ENCODE assay signal across 1 cellular context in genomic region chr17:67365762-67366192, GRCh38.
TF ChIP-seq lines count a peak whose summit lies in the region.

No MANE protein-coding gene starts in this region.

TF ChIP-seq in K562, 482 proteins besides CTCF, POLR2A, EP300 and RAD21 (continued from another document and continues in another):
- TF ChIP-seq, protein P1, sequence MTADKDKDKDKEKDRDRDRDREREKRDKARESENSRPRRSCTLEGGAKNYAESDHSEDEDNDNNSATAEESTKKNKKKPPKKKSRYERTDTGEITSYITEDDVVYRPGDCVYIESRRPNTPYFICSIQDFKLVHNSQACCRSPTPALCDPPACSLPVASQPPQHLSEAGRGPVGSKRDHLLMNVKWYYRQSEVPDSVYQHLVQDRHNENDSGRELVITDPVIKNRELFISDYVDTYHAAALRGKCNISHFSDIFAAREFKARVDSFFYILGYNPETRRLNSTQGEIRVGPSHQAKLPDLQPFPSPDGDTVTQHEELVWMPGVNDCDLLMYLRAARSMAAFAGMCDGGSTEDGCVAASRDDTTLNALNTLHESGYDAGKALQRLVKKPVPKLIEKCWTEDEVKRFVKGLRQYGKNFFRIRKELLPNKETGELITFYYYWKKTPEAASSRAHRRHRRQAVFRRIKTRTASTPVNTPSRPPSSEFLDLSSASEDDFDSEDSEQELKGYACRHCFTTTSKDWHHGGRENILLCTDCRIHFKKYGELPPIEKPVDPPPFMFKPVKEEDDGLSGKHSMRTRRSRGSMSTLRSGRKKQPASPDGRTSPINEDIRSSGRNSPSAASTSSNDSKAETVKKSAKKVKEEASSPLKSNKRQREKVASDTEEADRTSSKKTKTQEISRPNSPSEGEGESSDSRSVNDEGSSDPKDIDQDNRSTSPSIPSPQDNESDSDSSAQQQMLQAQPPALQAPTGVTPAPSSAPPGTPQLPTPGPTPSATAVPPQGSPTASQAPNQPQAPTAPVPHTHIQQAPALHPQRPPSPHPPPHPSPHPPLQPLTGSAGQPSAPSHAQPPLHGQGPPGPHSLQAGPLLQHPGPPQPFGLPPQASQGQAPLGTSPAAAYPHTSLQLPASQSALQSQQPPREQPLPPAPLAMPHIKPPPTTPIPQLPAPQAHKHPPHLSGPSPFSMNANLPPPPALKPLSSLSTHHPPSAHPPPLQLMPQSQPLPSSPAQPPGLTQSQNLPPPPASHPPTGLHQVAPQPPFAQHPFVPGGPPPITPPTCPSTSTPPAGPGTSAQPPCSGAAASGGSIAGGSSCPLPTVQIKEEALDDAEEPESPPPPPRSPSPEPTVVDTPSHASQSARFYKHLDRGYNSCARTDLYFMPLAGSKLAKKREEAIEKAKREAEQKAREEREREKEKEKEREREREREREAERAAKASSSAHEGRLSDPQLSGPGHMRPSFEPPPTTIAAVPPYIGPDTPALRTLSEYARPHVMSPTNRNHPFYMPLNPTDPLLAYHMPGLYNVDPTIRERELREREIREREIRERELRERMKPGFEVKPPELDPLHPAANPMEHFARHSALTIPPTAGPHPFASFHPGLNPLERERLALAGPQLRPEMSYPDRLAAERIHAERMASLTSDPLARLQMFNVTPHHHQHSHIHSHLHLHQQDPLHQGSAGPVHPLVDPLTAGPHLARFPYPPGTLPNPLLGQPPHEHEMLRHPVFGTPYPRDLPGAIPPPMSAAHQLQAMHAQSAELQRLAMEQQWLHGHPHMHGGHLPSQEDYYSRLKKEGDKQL (CRISPR knock-in tag; IDR thresholded peaks at IDR 0.05; ENCODE audit: borderline replicate concordance), result no peak
- peak; percentile 8; the same call in 1 of the 2 replicates for TF ChIP-seq JUND (IDR thresholded peaks at IDR 0.05; ENCODE audit: borderline replicate concordance, low read depth, low read length)
- TF ChIP-seq JUND (tag; IDR thresholded peaks at IDR 0.05; ENCODE audit: borderline replicate concordance, low read depth, low read length), result no peak
- no peak for TF ChIP-seq MNT (conservative IDR thresholded peaks at IDR 0.05)
- no peak for TF ChIP-seq PPARD (CRISPR knock-in tag; IDR thresholded peaks at IDR 0.05)
- TF ChIP-seq ZNF3 (CRISPR knock-in tag; IDR thresholded peaks at IDR 0.05), result no peak
- TF ChIP-seq PML (IDR thresholded peaks at IDR 0.05; ENCODE audit: low read length), result 0 out of 2 replicates have a peak, but pooled peaks have one; percentile 8
- TF ChIP-seq ZNF444 (CRISPR knock-in tag; IDR thresholded peaks at IDR 0.05), result no peak
- TF ChIP-seq NFIC (IDR thresholded peaks at IDR 0.05), result peak; percentile 30
- TF ChIP-seq TSC22D4 (tag; IDR thresholded peaks at IDR 0.05), result no peak
- 0 out of 2 replicates have a peak, but pooled peaks have one; percentile 28 for TF ChIP-seq EHMT2 (IDR thresholded peaks at IDR 0.05)
- no peak for TF ChIP-seq TFAP4 (CRISPR knock-in tag; IDR thresholded peaks at IDR 0.05; ENCODE audit: borderline replicate concordance)
- TF ChIP-seq XRCC3 (IDR thresholded peaks at IDR 0.05), result no peak
- no peak for TF ChIP-seq ZNF165 (CRISPR knock-in tag; IDR thresholded peaks at IDR 0.05; ENCODE audit: borderline replicate concordance)
- TF ChIP-seq ZNF316 (IDR thresholded peaks at IDR 0.05), result peak; percentile 72
- TF ChIP-seq PRMT5 (CRISPR knock-in tag; IDR thresholded peaks at IDR 0.05), result 0 out of 2 replicates have a peak, but pooled peaks have one; percentile 13
- no peak for TF ChIP-seq IRF1 (CRISPR knock-in tag; IDR thresholded peaks at IDR 0.05; ENCODE audit: borderline replicate concordance)
- TF ChIP-seq ARNT (IDR thresholded peaks at IDR 0.05), result peak in 1 of 2 experiments; percentile 46; a peak in 2 of 4 replicates
- peak in 1 of 2 experiments; percentile 8; a peak in 1 of 4 replicates for TF ChIP-seq HDAC1 (IDR thresholded peaks at IDR 0.05)
- no peak for TF ChIP-seq ZNF79 (CRISPR knock-in tag; IDR thresholded peaks at IDR 0.05; ENCODE audit: low read depth)
- 0 out of 2 replicates have a peak, but pooled peaks have one; percentile 1 for TF ChIP-seq STAT5A (IDR thresholded peaks at IDR 0.05; ENCODE audit: borderline replicate concordance, low read length)
- TF ChIP-seq MAFF (IDR thresholded peaks at IDR 0.05; ENCODE audit: low read length), result peak; percentile 27; the same call in 1 of the 2 replicates
- TF ChIP-seq ZNF175 (CRISPR knock-in tag; IDR thresholded peaks at IDR 0.05; ENCODE audit: low read depth), result peak; percentile 22; the same call in 1 of the 2 replicates
- no peak for TF ChIP-seq TAF1 (IDR thresholded peaks at IDR 0.05; ENCODE audit: control insufficient read depth, extremely low read depth, insufficient read depth, low read length, severe bottlenecking)
- TF ChIP-seq ZBTB11 (CRISPR knock-in tag; IDR thresholded peaks at IDR 0.05), result peak in 1 of 3 experiments; percentile 47; a peak in 1 of 6 replicates
- TF ChIP-seq DNMT1 (IDR thresholded peaks at IDR 0.05), result no peak
- TF ChIP-seq CHD7 (IDR thresholded peaks at IDR 0.05; ENCODE audit: low read depth, low read length), result no peak
- TF ChIP-seq KDM1A (IDR thresholded peaks at IDR 0.05), result peak; percentile 17 to 20; a peak in 2 of 4 replicates
- no peak; the same call in 1 of the 2 replicates for TF ChIP-seq CEBPG (CRISPR knock-in tag; IDR thresholded peaks at IDR 0.05)
- TF ChIP-seq CEBPG (tag; conservative IDR thresholded peaks at IDR 0.05 in 1 of 2, IDR thresholded peaks at IDR 0.05 in 1 of 2), result peak; percentile 40 to 74; a peak in 2 of 4 replicates
- no peak for TF ChIP-seq ZNF212 (CRISPR knock-in tag; IDR thresholded peaks at IDR 0.05)
- TF ChIP-seq, protein P2, sequence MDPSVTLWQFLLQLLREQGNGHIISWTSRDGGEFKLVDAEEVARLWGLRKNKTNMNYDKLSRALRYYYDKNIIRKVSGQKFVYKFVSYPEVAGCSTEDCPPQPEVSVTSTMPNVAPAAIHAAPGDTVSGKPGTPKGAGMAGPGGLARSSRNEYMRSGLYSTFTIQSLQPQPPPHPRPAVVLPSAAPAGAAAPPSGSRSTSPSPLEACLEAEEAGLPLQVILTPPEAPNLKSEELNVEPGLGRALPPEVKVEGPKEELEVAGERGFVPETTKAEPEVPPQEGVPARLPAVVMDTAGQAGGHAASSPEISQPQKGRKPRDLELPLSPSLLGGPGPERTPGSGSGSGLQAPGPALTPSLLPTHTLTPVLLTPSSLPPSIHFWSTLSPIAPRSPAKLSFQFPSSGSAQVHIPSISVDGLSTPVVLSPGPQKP (CRISPR knock-in tag; IDR thresholded peaks at IDR 0.05), result no peak
- TF ChIP-seq C11orf30 (IDR thresholded peaks at IDR 0.05; ENCODE audit: low read depth), result peak; percentile 54
